In genomic region chr13:77415253-77416127, GRCh38 we compare ENCODE assay signal across 12 cellular contexts.
DNase-seq lines count a peak whose midpoint lies in the region; ATAC-seq and TF ChIP-seq lines count a peak whose summit lies in the region.
"Had no signal": no experiment of that assay in that cellular context is flagged by ENCODE, and none has a peak within 500 bp of the region (broad histone marks: within the 10 kb centered on the region; RNA-seq: fewer than 3 reads in every experiment).

No MANE protein-coding gene starts in this region.

- POLR2A ChIA-PET in RWPE1 (lab: Yijun Ruan, JAX; ENCODE audit: low non-redundant PET): no interaction called here

- peak overlapping the region; percentile 43; the same call in 1 of the 2 replicates for H2AFZ ChIP-seq in OCI-LY3 (ENCODE audit: low read depth, low read length)

- H3K27me3 ChIP-seq in right atrium auricular region (no peaks in the 10 kb centered on the region), OCI-LY3 (ENCODE audit: low read depth, low read length) (peaks cover 14% of the 10 kb centered on the region; the same call in 1 of the 2 replicates), vagina (no peaks in the 10 kb centered on the region), brain microvascular endothelial cell (replicated peaks) (no peaks in the 10 kb centered on the region)
- H3K27me3 ChIP-seq: SJSA1 had no signal

- no peaks in the 10 kb centered on the region for H3K36me3 ChIP-seq in right atrium auricular region
- H3K36me3 ChIP-seq in OCI-LY3 (replicated peaks; ENCODE audit: low read depth, low read length): no peaks in the 10 kb centered on the region
- no peaks in the 10 kb centered on the region for H3K36me3 ChIP-seq in vagina
- H3K36me3 ChIP-seq in brain microvascular endothelial cell (replicated peaks): no peaks in the 10 kb centered on the region
- H3K36me3 ChIP-seq: SJSA1 had no signal

- H3K4me1 ChIP-seq in right atrium auricular region (no peaks in the 10 kb centered on the region), OCI-LY3 (ENCODE audit: low read length) (peaks cover 35% of the 10 kb centered on the region), vagina (peaks cover 8% of the 10 kb centered on the region)
- H3K4me1 ChIP-seq: SJSA1 had no signal

- H3K79me2 ChIP-seq in OCI-LY3 (ENCODE audit: low read length): no peaks in the 10 kb centered on the region

- H3K9ac ChIP-seq in OCI-LY3 (ENCODE audit: low read length): peak overlapping the region; percentile 21

- ATAC-seq in Right ventricle myocardium inferior (peak; percentile 64), HG02763 (IDR thresholded peaks at IDR 0.05; ENCODE audit: unreplicated experiment) (peak; percentile 72)

- peak overlapping the region; percentile 63 for H3K4me2 ChIP-seq in OCI-LY3 (ENCODE audit: low read length)

- TF ChIP-seq CTCF in right atrium auricular region (IDR thresholded peaks at IDR 0.05) (no peak), OCI-LY3 (IDR thresholded peaks at IDR 0.05; ENCODE audit: low read depth, low read length) (no peak), vagina (IDR thresholded peaks at IDR 0.05) (no peak), RWPE1 (conservative IDR thresholded peaks at IDR 0.05; ENCODE audit: low read depth) (no peak), brain microvascular endothelial cell (IDR thresholded peaks at IDR 0.05; ENCODE audit: low read depth, low read length, missing control alignments) (no peak)

- no peak overlapping the region for H3K27ac ChIP-seq in right atrium auricular region
- peak overlapping the region; percentile 60 for H3K27ac ChIP-seq in OCI-LY3 (ENCODE audit: low read length)
- H3K27ac ChIP-seq in vagina: peak overlapping the region; percentile 63
- H3K27ac ChIP-seq in RWPE1: no peak overlapping the region
- H3K27ac ChIP-seq in brain microvascular endothelial cell: no peak overlapping the region
- H3K27ac ChIP-seq: SJSA1 had no signal

- in situ Hi-C loops in brain microvascular endothelial cell (cut with HindIII; ENCODE audit: low pct_ligation_motif_present, low sequenced_read_pairs): no loop called here

- CTCF ChIA-PET in RWPE1 (lab: Yijun Ruan, JAX): interaction anchor here (0.6 kb wide), 1 partner anchor 15 kb away, joined by 3 read pairs; no protein-coding TSS in a partner anchor

- H3K4me3 ChIP-seq in right atrium auricular region: no peak overlapping the region
- peak overlapping the region; percentile 17 for H3K4me3 ChIP-seq in OCI-LY3 (ENCODE audit: low read length)
- H3K4me3 ChIP-seq in vagina: no peak overlapping the region
- H3K4me3 ChIP-seq in brain microvascular endothelial cell (ENCODE audit: low read depth, low read length): no peak overlapping the region
- H3K4me3 ChIP-seq: SJSA1 had no signal

- TF ChIP-seq POLR2A in vagina (IDR thresholded peaks at IDR 0.05): no peak

- intact Hi-C loops in Right ventricle myocardium inferior (cut with DNase I) (no loop called here), vagina (cut with DNase I) (no loop called here)

- H3K9me3 ChIP-seq in right atrium auricular region (no peaks in the 10 kb centered on the region), OCI-LY3 (ENCODE audit: insufficient read depth, low read length) (no peaks in the 10 kb centered on the region), vagina (no peaks in the 10 kb centered on the region)
- H3K9me3 ChIP-seq: SJSA1 had no signal

- DNase-seq in Right ventricle myocardium inferior (ENCODE audit: missing footprints) (no peak), right atrium auricular region (ENCODE audit: low spot score) (no peak), vagina (ENCODE audit: extremely low spot score in 2 of 2) (no peak), RWPE1 (ENCODE audit: low spot score) (no peak), NCI-H1694 treated with DMSO at 0.1 percent for 48 hours (lab: John Stamatoyannopoulos, UW) (no peak), brain microvascular endothelial cell (no peak)
- DNase-seq: activated T-cell treated with anti-CD3 and anti-CD28 coated beads, Interleukin-2, amount 50 U/mL, for 24 hours; effector memory CD4-positive, alpha-beta T cell; NCI-H1048 had no signal

- no peaks in the 10 kb centered on the region for H4K20me1 ChIP-seq in OCI-LY3 (ENCODE audit: insufficient read depth, low read length)

Comparison
In these comparisons a context has a peak if more than half of its experiments do, and no peak if none do; other contexts are left out.
1. H3K27ac ChIP-seq: peak in OCI-LY3 (single experiment) and vagina (single experiment); none in right atrium auricular region (0 of 2), RWPE1 (single experiment) and brain microvascular endothelial cell (single experiment).